In the genomic region with DNA sequence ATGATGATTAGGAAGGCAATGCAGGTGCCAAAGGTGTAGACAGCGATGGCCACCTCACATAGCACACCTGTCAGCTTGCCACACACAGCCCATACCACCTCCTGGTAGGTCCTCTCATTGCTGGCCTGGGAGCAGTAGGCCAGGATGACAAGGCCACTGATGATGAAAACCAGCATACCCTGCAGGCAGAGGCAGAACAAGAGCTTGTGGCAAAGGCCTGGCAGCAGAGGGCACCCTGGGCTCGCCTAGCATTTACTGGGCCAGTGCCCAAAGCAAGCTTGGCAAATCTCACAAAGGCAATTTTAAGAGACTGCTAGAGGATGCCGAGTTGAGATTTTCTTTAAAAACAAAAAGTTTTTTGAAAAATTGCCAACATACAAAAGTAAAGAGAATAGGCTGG, we compare ENCODE assay signal across 3 cellular contexts.
TF ChIP-seq lines count a peak whose summit lies in the region.

No MANE protein-coding gene starts in this region.

TF ChIP-seq in Ishikawa, 13 proteins besides CTCF, POLR2A, EP300 and RAD21 (continued from another document):
- TF ChIP-seq, protein P1, sequence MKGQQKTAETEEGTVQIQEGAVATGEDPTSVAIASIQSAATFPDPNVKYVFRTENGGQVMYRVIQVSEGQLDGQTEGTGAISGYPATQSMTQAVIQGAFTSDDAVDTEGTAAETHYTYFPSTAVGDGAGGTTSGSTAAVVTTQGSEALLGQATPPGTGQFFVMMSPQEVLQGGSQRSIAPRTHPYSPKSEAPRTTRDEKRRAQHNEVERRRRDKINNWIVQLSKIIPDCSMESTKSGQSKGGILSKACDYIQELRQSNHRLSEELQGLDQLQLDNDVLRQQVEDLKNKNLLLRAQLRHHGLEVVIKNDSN (IDR thresholded peaks at IDR 0.05) = no peak
- no peak for TF ChIP-seq NFIC (IDR thresholded peaks at IDR 0.05)
- no peak for TF ChIP-seq MAX (IDR thresholded peaks at IDR 0.05)
- TF ChIP-seq FOXM1 (IDR thresholded peaks at IDR 0.05; ENCODE audit: borderline replicate concordance, low read depth) = no peak
TF ChIP-seq in Ishikawa: peak in this region for 0.

TF ChIP-seq in GM12878, 131 proteins besides CTCF, POLR2A, EP300 and RAD21 (continued from another document):
- TF ChIP-seq BCLAF1 (IDR thresholded peaks at IDR 0.05) (no peak), SMC3 (IDR thresholded peaks at IDR 0.05; ENCODE audit: borderline replicate concordance, low read length) (peak; percentile 26; the same call in 1 of the 2 replicates), IKZF1 (conservative IDR thresholded peaks at IDR 0.05) (no peak)

TF ChIP-seq in HEK293T, 16 proteins besides CTCF, POLR2A, EP300 and RAD21:
- TF ChIP-seq PKNOX1 (IDR thresholded peaks at IDR 0.05) = no peak
- no peak for TF ChIP-seq ELF4 (IDR thresholded peaks at IDR 0.05)
- no peak for TF ChIP-seq CTBP1 (IDR thresholded peaks at IDR 0.05; ENCODE audit: borderline replicate concordance)
